Comparison of ENCODE assay signal across 9 cellular contexts in the genomic region with DNA sequence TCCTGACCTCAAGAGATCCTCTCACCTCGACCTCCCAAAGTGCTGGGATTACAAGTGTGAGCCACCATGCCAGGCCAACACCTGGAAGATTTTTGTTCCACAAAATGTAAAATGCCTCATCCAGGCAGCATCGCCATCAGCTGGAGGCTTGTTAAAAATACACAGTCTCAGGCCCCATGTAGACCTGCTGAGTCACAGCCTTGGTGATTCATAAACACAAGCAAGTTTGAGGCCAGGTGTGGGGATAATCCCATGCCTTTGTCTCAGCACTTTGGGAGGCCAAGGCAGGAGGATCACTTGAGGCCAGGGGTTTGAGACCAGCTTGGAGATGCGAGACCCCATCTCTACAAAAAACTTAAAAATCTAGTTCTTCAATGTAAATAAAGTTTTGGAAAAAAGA. TPM values are rescaled to one million over a fixed set of nuclear protein-coding genes. Genes with fewer than 3 reads are reported as not detected.
DNase-seq lines count a peak whose midpoint lies in the region; ATAC-seq and TF ChIP-seq lines count a peak whose summit lies in the region.
"Had no signal": no experiment of that assay in that cellular context is flagged by ENCODE, and none has a peak within 500 bp of the region (broad histone marks: within the 10 kb centered on the region; RNA-seq: fewer than 3 reads in every experiment).

No MANE protein-coding gene starts in this region.

- DNase-seq in AG20443 (ENCODE audit: low spot score) (peak; percentile 40), NCI-H69 (lab: John Stamatoyannopoulos, UW) (peak; percentile 41), epithelial cell of prostate (ENCODE audit: low read depth, low spot score) (peak; percentile 46), cerebellum (ENCODE audit: low spot score) (no peak), NCI-H1930 (lab: John Stamatoyannopoulos, UW) (no peak)
- DNase-seq: NCI-H446 treated with DMSO at 0.1 percent for 48 hours had no signal

- no peak overlapping the region for H3K27ac ChIP-seq in 22Rv1
- peak overlapping the region; percentile 36 for H3K27ac ChIP-seq in epithelial cell of prostate

- no peak for ATAC-seq in HG03469 (IDR thresholded peaks at IDR 0.05; ENCODE audit: unreplicated experiment)
- no peak for ATAC-seq in GM21360 (IDR thresholded peaks at IDR 0.05; ENCODE audit: unreplicated experiment)

- peak; percentile 17; the same call in 1 of the 2 replicates for TF ChIP-seq CTCF in 22Rv1 (IDR thresholded peaks at IDR 0.05)

RNA-seq across cellular contexts. Expression of gene FOXK1, which starts 49.1 kb away (rescaled TPM):
- 32.2 TPM for total RNA-seq in cerebellum

Comparison
In these comparisons a context has a peak if more than half of its experiments do, and no peak if none do; other contexts are left out.
1. DNase-seq: peak in AG20443 (single experiment), NCI-H69 (single experiment) and epithelial cell of prostate (single experiment); none in cerebellum (single experiment) and NCI-H1930 (0 of 2).